ENCODE assay signal across 12 cellular contexts in the genomic region with DNA sequence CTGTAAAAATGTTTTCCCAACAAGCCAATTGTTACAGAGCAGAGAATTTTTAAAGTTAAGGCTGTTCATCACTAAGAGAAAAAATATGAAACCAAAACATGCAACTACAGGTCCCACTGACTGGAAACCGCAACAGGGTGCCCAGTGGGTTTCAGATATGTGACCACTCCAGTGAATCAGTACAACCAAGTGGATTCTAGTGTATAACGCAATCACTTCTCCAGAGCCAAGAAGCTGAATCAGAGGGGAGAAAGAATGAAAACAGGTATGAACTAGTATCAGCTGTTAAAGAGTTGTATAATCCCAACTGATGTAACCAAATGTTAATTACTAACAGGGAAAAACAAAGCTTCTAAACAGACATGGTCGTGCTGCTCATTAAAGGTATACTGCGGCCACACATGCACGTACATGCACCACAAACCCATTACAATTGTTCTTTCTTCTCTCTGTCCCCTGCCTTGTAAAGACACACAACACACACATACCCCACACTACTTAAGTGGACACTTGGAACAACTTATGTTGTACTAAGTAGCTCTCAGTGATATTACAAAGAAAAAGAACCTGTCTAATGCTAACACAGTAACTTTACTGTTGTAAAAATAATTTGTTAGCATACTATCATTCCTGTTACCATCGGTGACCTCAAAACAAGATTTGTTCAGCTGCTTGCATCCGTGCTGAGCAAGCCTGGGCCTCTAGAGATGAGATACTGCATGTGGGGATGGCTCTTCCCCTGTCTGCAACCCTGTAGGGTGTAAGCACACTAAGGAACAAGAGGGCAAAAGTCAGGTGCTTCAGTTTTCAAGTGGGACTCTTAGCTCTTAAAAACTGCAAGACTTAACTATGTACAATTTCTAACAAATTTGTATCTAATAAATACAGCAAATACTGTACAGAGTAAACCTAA.
DNase-seq lines count a peak whose midpoint lies in the region; ATAC-seq and TF ChIP-seq lines count a peak whose summit lies in the region.
"Had no signal": no experiment of that assay in that cellular context is flagged by ENCODE, and none has a peak within 500 bp of the region (broad histone marks: within the 10 kb centered on the region; RNA-seq: fewer than 3 reads in every experiment).

No MANE protein-coding gene starts in this region.

- no peak overlapping the region for H3K56ac ChIP-seq in mesendoderm (ENCODE audit: low read length)

- no peak overlapping the region for H3K23ac ChIP-seq in mesendoderm (ENCODE audit: low read length)

- CTCF ChIA-PET in AG04450 (lab: Charles Lee) (interaction anchor here (0.8 to 1.4 kb wide), 2 partner anchors 10 to 73 kb away, joined by 3 to 5 read pairs; no protein-coding TSS in a partner anchor), OCI-LY7 (lab: Charles Lee; ENCODE audit: unreplicated experiment) (no interaction called here)

- no CpG with 5 or more reads among the region's 7 CpGs for WGBS in mesendoderm (ENCODE audit: extremely low coverage, insufficient coverage, low lambda C conversion rate)

- H2BK15ac ChIP-seq in mesendoderm (replicated peaks; ENCODE audit: low read depth), result no peak overlapping the region

- H2AK5ac ChIP-seq in mesendoderm (ENCODE audit: low read length), result no peak overlapping the region

- no peak overlapping the region for H3K4ac ChIP-seq in mesendoderm (ENCODE audit: low read depth, low read length)

- no peak overlapping the region for H3K9ac ChIP-seq in mesendoderm (ENCODE audit: low read length)

- no peak overlapping the region for H2AFZ ChIP-seq in OCI-LY7 (ENCODE audit: low read length)

- H3K27ac ChIP-seq in AG04450 (ENCODE audit: low read depth, low read length) (peak overlapping the region; percentile 43), mesendoderm (ENCODE audit: low read depth, low read length) (peak overlapping the region; percentile 37), OCI-LY7 (ENCODE audit: low read depth, low read length, poor library complexity, severe bottlenecking) (no peak overlapping the region), caudate nucleus (ENCODE audit: low read depth, low read length) (no peak overlapping the region)

- POLR2A ChIA-PET in AG04450 (lab: Yijun Ruan, JAX) (interaction anchor here (1.6 kb wide), 1 partner anchor 73 kb away, joined by 3 read pairs; no protein-coding TSS in a partner anchor), OCI-LY7 (lab: Charles Lee) (no interaction called here)

- H3K79me1 ChIP-seq in mesendoderm (ENCODE audit: low read length), result peaks cover 14% of the 10 kb centered on the region

- peak overlapping the region; percentile 28 for H3K18ac ChIP-seq in mesendoderm (ENCODE audit: low read length)

- DNase-seq in AG04450 (ENCODE audit: low read depth, low spot score) (peak; percentile 56), HK-2 (ENCODE audit: unreplicated experiment) (peak; percentile 64), cardiac fibroblast (ENCODE audit: low read depth in 2 of 2) (peak; percentile 75 to 97), mesendoderm (no peak), OCI-LY7 (ENCODE audit: low spot score) (no peak), GM19240 (ENCODE audit: insufficient read length, low spot score) (no peak), caudate nucleus (lab: John Stamatoyannopoulos, UW) (no peak)
- DNase-seq: activated B cell treated with CpG ODN at 0.5 μM for 24 hours; CD4-positive, CD25-positive, alpha-beta regulatory T cell; Kasumi-1; retina had no signal

- H3K36me3 ChIP-seq in mesendoderm (ENCODE audit: control insufficient read depth, insufficient read depth, low read length), result no peaks in the 10 kb centered on the region
- H3K36me3 ChIP-seq in OCI-LY7 (ENCODE audit: insufficient read depth, low read length), result no peaks in the 10 kb centered on the region

- no TSS peak for BruUV-seq in OCI-LY7 (replicated peaks; lab: Mats Ljungman, UMichigan)

- no peaks in the 10 kb centered on the region for H3K9me3 ChIP-seq in AG04450 (ENCODE audit: control insufficient read depth, insufficient read depth, low read length)
- no peaks in the 10 kb centered on the region for H3K9me3 ChIP-seq in OCI-LY7 (ENCODE audit: low read length)

- no peak overlapping the region for H4K8ac ChIP-seq in mesendoderm (ENCODE audit: low read depth, low read length)

- H3K27me3 ChIP-seq in AG04450 (ENCODE audit: control insufficient read depth, insufficient read depth, low read length), result no peaks in the 10 kb centered on the region
- H3K27me3 ChIP-seq in mesendoderm (ENCODE audit: insufficient read depth, low read length, poor library complexity), result no peaks in the 10 kb centered on the region

- no peaks in the 10 kb centered on the region for H4K20me1 ChIP-seq in OCI-LY7 (ENCODE audit: insufficient read depth, low read length)

- H3K79me2 ChIP-seq in mesendoderm (ENCODE audit: control insufficient read depth, insufficient read depth, low read length) (peaks cover 59% of the 10 kb centered on the region), OCI-LY7 (ENCODE audit: insufficient read depth, low read depth, low read length) (no peaks in the 10 kb centered on the region)

- peak overlapping the region; percentile 38 for H2BK120ac ChIP-seq in mesendoderm (ENCODE audit: low read depth, low read length)

- no peak overlapping the region for H4K5ac ChIP-seq in mesendoderm (ENCODE audit: low read length)

- H3K4me1 ChIP-seq in mesendoderm (ENCODE audit: control insufficient read depth, low read depth, low read length) (peaks cover 33% of the 10 kb centered on the region), OCI-LY7 (ENCODE audit: insufficient read depth, low read length, poor library complexity, severe bottlenecking) (no peaks in the 10 kb centered on the region)

- no peak overlapping the region for H3K4me3 ChIP-seq in AG04450 (ENCODE audit: low read depth, low read length)
- H3K4me3 ChIP-seq in cardiac fibroblast (replicated peaks in 1 of 2; ENCODE audit: low read depth in 2 of 2, low read length in 2 of 2), result peak overlapping the region in 1 of 2 donors; percentile 16
- no peak overlapping the region for H3K4me3 ChIP-seq in mesendoderm (ENCODE audit: low read length)
- no peak overlapping the region for H3K4me3 ChIP-seq in OCI-LY7 (ENCODE audit: low read depth, low read length, poor library complexity, severe bottlenecking)

- no peaks in the 10 kb centered on the region for H3K9me2 ChIP-seq in OCI-LY7 (ENCODE audit: insufficient read depth, low read length)

- TF ChIP-seq CTCF in AG04450 (IDR thresholded peaks at IDR 0.05; ENCODE audit: low read depth, low read length), result no peak
- TF ChIP-seq CTCF in cardiac fibroblast (IDR thresholded peaks at IDR 0.05; ENCODE audit: low read depth, low read length), result no peak
- no peak for TF ChIP-seq CTCF in OCI-LY7 (conservative IDR thresholded peaks at IDR 0.05; ENCODE audit: low read length)

- intact Hi-C loops in OCI-LY7 (cut with micrococcal nuclease; ENCODE audit: unreplicated experiment), result no loop called here

- H2BK5ac ChIP-seq in mesendoderm (ENCODE audit: low read length), result no peak overlapping the region

- H3K4me2 ChIP-seq in mesendoderm (ENCODE audit: low read length) (no peak overlapping the region), OCI-LY7 (ENCODE audit: low read length) (no peak overlapping the region)

- ATAC-seq in GM18861 (IDR thresholded peaks at IDR 0.05; ENCODE audit: unreplicated experiment), result no peak

Comparison
In these comparisons a context has a peak if more than half of its experiments do, and no peak if none do; other contexts are left out.
1. DNase-seq: peak in AG04450 (single experiment), HK-2 (single experiment) and cardiac fibroblast (2 of 2); none in mesendoderm (single experiment), OCI-LY7 (single experiment), GM19240 (single experiment) and caudate nucleus (0 of 61).
2. H3K27ac ChIP-seq: peak in AG04450 (single experiment) and mesendoderm (single experiment); none in OCI-LY7 (single experiment) and caudate nucleus (single experiment).